11 cellular contexts compared by ENCODE assay signal in the genomic region with DNA sequence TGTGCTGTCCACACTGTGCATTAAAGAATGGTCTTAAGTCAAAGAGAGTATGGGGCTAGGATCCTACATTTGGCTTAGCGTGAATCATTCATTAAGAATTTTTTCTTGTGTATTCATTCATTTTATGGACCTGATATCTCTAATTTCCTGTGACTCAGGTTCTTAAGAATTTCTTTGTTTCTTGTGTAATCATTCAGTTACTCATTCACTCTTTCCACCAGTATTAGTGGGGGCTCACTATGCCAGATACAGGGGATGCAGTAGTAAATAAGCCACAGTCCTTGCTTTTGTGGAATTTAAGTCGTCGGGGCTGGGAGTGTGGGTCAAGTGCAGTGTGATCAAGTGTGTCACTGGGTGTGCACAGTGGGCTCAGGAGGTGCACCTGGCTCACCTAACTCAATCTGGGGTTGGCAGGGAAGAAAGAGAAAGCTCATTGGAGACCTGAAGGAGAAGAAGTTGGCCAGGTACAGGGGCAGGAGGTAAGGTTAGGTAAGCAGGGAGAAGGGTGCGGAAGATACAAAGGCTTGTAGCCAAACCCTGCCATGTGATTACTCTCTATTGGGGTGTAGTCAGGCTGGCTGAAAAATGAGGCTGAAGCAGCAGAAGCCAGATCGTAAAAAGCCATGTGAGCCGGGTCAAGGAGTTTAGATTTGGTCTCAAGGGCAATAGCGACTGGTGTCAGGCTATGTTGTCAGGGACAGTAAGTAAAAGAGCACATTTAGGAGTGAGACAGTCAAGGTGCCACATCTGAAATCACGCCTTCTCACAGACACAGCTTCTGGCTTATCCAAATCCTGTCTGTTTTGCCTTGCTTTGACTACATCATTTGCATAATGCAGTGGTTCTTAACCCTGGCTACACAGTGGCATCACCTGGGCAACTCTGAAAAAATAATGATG.
DNase-seq lines count a peak whose midpoint lies in the region; ATAC-seq and TF ChIP-seq lines count a peak whose summit lies in the region.
"Had no signal": no experiment of that assay in that cellular context is flagged by ENCODE, and none has a peak within 500 bp of the region (broad histone marks: within the 10 kb centered on the region; RNA-seq: fewer than 3 reads in every experiment).

No MANE protein-coding gene starts in this region.

- peak; percentile 60 for ATAC-seq in HG03159 (IDR thresholded peaks at IDR 0.05; ENCODE audit: unreplicated experiment)
- no peak for ATAC-seq in HG02571 (IDR thresholded peaks at IDR 0.05; ENCODE audit: unreplicated experiment)
- ATAC-seq in activated CD4-positive, alpha-beta T cell treated with anti-CD3 and anti-CD28 coated beads for 36 hours: no peak

- H3K27ac ChIP-seq in colonic mucosa: no peak overlapping the region
- H3K27ac ChIP-seq: spleen had no signal

- no peak overlapping the region for H3K4me3 ChIP-seq in colonic mucosa
- H3K4me3 ChIP-seq: spleen had no signal

- CTCF ChIA-PET in activated CD4-positive, alpha-beta T cell treated with anti-CD3 and anti-CD28 coated beads for 36 hours (lab: Charles Lee): no interaction called here

- no peaks in the 10 kb centered on the region for H3K36me3 Mint-ChIP-seq in activated CD4-positive, alpha-beta T cell treated with anti-CD3 and anti-CD28 coated beads for 36 hours (ENCODE audit: low read depth)

- POLR2A ChIA-PET in activated CD4-positive, alpha-beta T cell treated with anti-CD3 and anti-CD28 coated beads for 36 hours (lab: Charles Lee): no interaction called here

- H3K27ac Mint-ChIP-seq in activated CD4-positive, alpha-beta T cell treated with anti-CD3 and anti-CD28 coated beads for 36 hours: no peak overlapping the region

- no peaks in the 10 kb centered on the region for H3K4me1 Mint-ChIP-seq in activated CD4-positive, alpha-beta T cell treated with anti-CD3 and anti-CD28 coated beads for 36 hours

- H3K4me1 ChIP-seq in colonic mucosa: no peaks in the 10 kb centered on the region
- H3K4me1 ChIP-seq: spleen had no signal

- no peaks in the 10 kb centered on the region for H3K27me3 ChIP-seq in colonic mucosa
- H3K27me3 ChIP-seq: spleen had no signal

- H3K36me3 ChIP-seq in colonic mucosa: no peaks in the 10 kb centered on the region

- DNase-seq in ACHN (peak; percentile 97), amniotic stem cell (lab: John Stamatoyannopoulos, UW) (peak; percentile 45), kidney tubule cell (ENCODE audit: low spot score) (peak; percentile 98), NOMO-1 treated with DMSO at 0.1 percent for 48 hours (lab: John Stamatoyannopoulos, UW; ENCODE audit: unreplicated experiment) (no peak), colonic mucosa (no peak)
- DNase-seq in activated CD4-positive, alpha-beta T cell treated with anti-CD3 and anti-CD28 coated beads for 36 hours: no peak
- DNase-seq: activated CD4-positive, CD25-positive, alpha-beta regulatory T cell; NCI-H2171 treated with DMSO at 0.1 percent for 48 hours; spleen had no signal

- no peaks in the 10 kb centered on the region for H3K9me3 ChIP-seq in colonic mucosa
- H3K9me3 ChIP-seq: spleen had no signal

- intact Hi-C loops in colonic mucosa (cut with DNase I): no loop called here
- intact Hi-C loops in activated CD4-positive, alpha-beta T cell treated with anti-CD3 and anti-CD28 coated beads for 36 hours (cut with DNase I, micrococcal nuclease): no loop called here

- H3K9me3 Mint-ChIP-seq in activated CD4-positive, alpha-beta T cell treated with anti-CD3 and anti-CD28 coated beads for 36 hours (ENCODE audit: low read depth): no peaks in the 10 kb centered on the region

- H3K4me3 Mint-ChIP-seq in activated CD4-positive, alpha-beta T cell treated with anti-CD3 and anti-CD28 coated beads for 36 hours: no peak overlapping the region

- in situ Hi-C loops in ACHN (cut with HindIII; ENCODE audit: low pct_ligation_motif_present, low pct_unique_long_range_greater_than_20kb, low sequenced_read_pairs): no loop called here

- TF ChIP-seq CTCF in colonic mucosa (IDR thresholded peaks at IDR 0.05): no peak

- H3K27me3 Mint-ChIP-seq in activated CD4-positive, alpha-beta T cell treated with anti-CD3 and anti-CD28 coated beads for 36 hours: no peaks in the 10 kb centered on the region

- no peak overlapping the region for H3K9ac ChIP-seq in colonic mucosa (ENCODE audit: low read depth in 2 of 2, low read length in 2 of 2)

Comparison
In these comparisons a context has a peak if more than half of its experiments do, and no peak if none do; other contexts are left out.
1. DNase-seq: peak in ACHN (single experiment), amniotic stem cell (single experiment) and kidney tubule cell (single experiment); none in NOMO-1 treated with DMSO at 0.1 percent for 48 hours (single experiment), colonic mucosa (single experiment) and activated CD4-positive, alpha-beta T cell treated with anti-CD3 and anti-CD28 coated beads for 36 hours (single experiment).